23 cellular contexts compared by ENCODE assay signal in the genomic region with DNA sequence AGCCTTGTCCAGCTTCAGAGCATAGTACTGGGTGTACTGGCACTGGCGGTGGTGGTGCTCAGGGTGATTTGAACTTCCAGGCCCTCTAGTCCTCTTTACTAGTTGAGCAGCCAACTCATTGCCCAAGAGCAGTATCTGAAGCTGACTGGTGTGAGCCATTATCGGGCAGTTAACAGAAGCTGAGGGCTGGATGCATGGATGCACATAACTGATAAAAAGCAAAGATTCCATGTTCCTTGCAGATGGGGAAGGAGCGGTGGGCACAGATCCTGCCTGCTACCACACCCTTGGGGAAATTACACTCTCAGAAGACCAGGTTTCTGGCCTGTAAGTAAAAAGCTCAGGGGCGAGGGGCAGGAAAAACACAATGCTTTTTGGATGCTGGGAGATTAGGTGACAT.
"Had no signal": no experiment of that assay in that cellular context is flagged by ENCODE, and none has a peak within 500 bp of the region (broad histone marks: within the 10 kb centered on the region; RNA-seq: fewer than 3 reads in every experiment).

No MANE protein-coding gene starts in this region.

- H3K27ac ChIP-seq: ascending aorta, body of pancreas, KMS-11, SJSA1 had no signal

- H3K27me3 ChIP-seq: ascending aorta, body of pancreas, SJSA1 had no signal

- H3K9me3 ChIP-seq: ascending aorta, body of pancreas, SJSA1 had no signal

- H3K9ac ChIP-seq: KMS-11 had no signal

- H3K4me2 ChIP-seq: KMS-11 had no signal

- H3K36me3 ChIP-seq: ascending aorta, SJSA1 had no signal

- H3K4me3 ChIP-seq: ascending aorta, body of pancreas, SJSA1 had no signal

- H3K4me1 ChIP-seq: ascending aorta, body of pancreas, SJSA1 had no signal

- DNase-seq: activated CD4-positive, alpha-beta memory T cell treated with anti-CD3 and anti-CD28 coated beads for 36 hours; activated CD4-positive, alpha-beta T cell treated with anti-CD3 and anti-CD28 coated beads, Interleukin-2, amount 10 ng/mL, durations not matched to agents 7 days and 5 days; activated CD4-positive, CD25-positive, alpha-beta regulatory T cell treated with anti-CD3 and anti-CD28 coated beads, Interleukin-2, amount 50 U/mL, for 72 hours; activated CD8-positive, alpha-beta memory T cell treated with anti-CD3 and anti-CD28 coated beads for 24 hours; activated effector memory CD4-positive, alpha-beta T cell treated with anti-CD3 and anti-CD28 coated beads, Interleukin-2, amount 50 U/mL, for 16 hours; activated naive CD4-positive, alpha-beta T cell treated with Interleukin-2 at 50 U/mL for 16 hours; activated naive CD8-positive, alpha-beta T cell treated with anti-CD3 and anti-CD28 coated beads, Interleukin-2, amount 50 U/mL, for 24 hours; activated T-cell treated with anti-CD3 and anti-CD28 coated beads, Interleukin-2, amount 50 U/mL, for 4 hours; amniotic stem cell; body of pancreas; central memory CD4-positive, alpha-beta T cell; NCI-H1092; NCI-H1417; NCI-H1930; NCI-H345; NCI-H510A; NCI-H526 treated with DMSO at 0.1 percent for 48 hours; NCI-H82; PC-3; SHP77 had no signal
